ENCODE assay signal across 1 cellular context in genomic region chr19:10862561-10863106, GRCh38.
TF ChIP-seq lines count a peak whose summit lies in the region.

No MANE protein-coding gene starts in this region.

TF ChIP-seq in GM23338, 12 proteins besides CTCF, POLR2A, EP300 and RAD21 (continued from another document):
- TF ChIP-seq ZNF462 (CRISPR knock-in tag; IDR thresholded peaks at IDR 0.05), result no peak
- no peak for TF ChIP-seq STAT1 (IDR thresholded peaks at IDR 0.05; ENCODE audit: unreplicated experiment)
- TF ChIP-seq EZH2phosphoT487 (IDR thresholded peaks at IDR 0.05; ENCODE audit: unreplicated experiment), result no peak
- no peak for TF ChIP-seq CREB1 (CRISPR knock-in tag; IDR thresholded peaks at IDR 0.05; ENCODE audit: low read depth)
- no peak for TF ChIP-seq ZNF331 (CRISPR knock-in tag; IDR thresholded peaks at IDR 0.05; ENCODE audit: low read depth)
- TF ChIP-seq REST (IDR thresholded peaks at IDR 0.05; ENCODE audit: unreplicated experiment), result no peak
- no peak for TF ChIP-seq JUNB (IDR thresholded peaks at IDR 0.05; ENCODE audit: unreplicated experiment)
- TF ChIP-seq POLR2AphosphoS5 (IDR thresholded peaks at IDR 0.05; ENCODE audit: low read depth), result no peak
